In genomic region chr16:8943001-8943763, GRCh38 we compare ENCODE assay signal across 16 cellular contexts. TPM values are rescaled to one million over a fixed set of nuclear protein-coding genes. Genes with fewer than 3 reads are reported as not detected.
A peak's percentile ranks its signal among the peaks of the same experiment; 100 is the strongest.
DNase-seq lines count a peak whose midpoint lies in the region; ATAC-seq and TF ChIP-seq lines count a peak whose summit lies in the region.
"Had no signal": no experiment of that assay in that cellular context is flagged by ENCODE, and none has a peak within 500 bp of the region (broad histone marks: within the 10 kb centered on the region; RNA-seq: fewer than 3 reads in every experiment).

No MANE protein-coding gene starts in this region.

- no peak overlapping the region for H3K18ac ChIP-seq in mesendoderm (ENCODE audit: low read length)

- POLR2A ChIA-PET in MCF 10A (lab: Yijun Ruan, JAX): no interaction called here

- H3K27me3 Mint-ChIP-seq in T-helper 17 cell (no peaks in the 10 kb centered on the region), MCF 10A (ENCODE audit: insufficient read depth, unreplicated experiment) (no peaks in the 10 kb centered on the region)

- no peak overlapping the region for H2AK5ac ChIP-seq in mesendoderm (ENCODE audit: low read length)

- H4K8ac ChIP-seq in mesendoderm (ENCODE audit: low read depth, low read length): no peak overlapping the region

- H3K79me1 ChIP-seq in mesendoderm (ENCODE audit: low read length): peaks cover 19% of the 10 kb centered on the region

- H2BK15ac ChIP-seq in mesendoderm (replicated peaks; ENCODE audit: low read depth): no peak overlapping the region

- peak overlapping the region; percentile 53 to 90 (median 82) for H3K4me2 ChIP-seq in BLaER1 treated with 17β-estradiol and CSF1 and Interleukin-3, amounts not matched to agents 10 nM and 100 nM
- H3K4me2 ChIP-seq in DOHH2 (ENCODE audit: low read length): peak overlapping the region; percentile 100
- H3K4me2 ChIP-seq in mesendoderm (ENCODE audit: low read length): no peak overlapping the region

- H4K5ac ChIP-seq in mesendoderm (ENCODE audit: low read length): no peak overlapping the region

- H3K27me3 ChIP-seq in BLaER1 treated with 17β-estradiol and CSF1 and Interleukin-3, amounts not matched to agents 10 nM and 100 nM: no peaks in the 10 kb centered on the region
- H3K27me3 ChIP-seq in DOHH2 (ENCODE audit: control insufficient read depth, low read length) (no peaks in the 10 kb centered on the region), mesendoderm (ENCODE audit: insufficient read depth, low read length, poor library complexity) (no peaks in the 10 kb centered on the region)
- H3K27me3 ChIP-seq: suprapubic skin had no signal

- H3K27ac ChIP-seq in BLaER1 treated with 17β-estradiol and CSF1 and Interleukin-3, amounts not matched to agents 10 nM and 100 nM: no peak overlapping the region
- H3K27ac ChIP-seq in DOHH2 (ENCODE audit: low read depth, low read length): peak overlapping the region; percentile 99
- H3K27ac ChIP-seq in mesendoderm (ENCODE audit: low read depth, low read length): no peak overlapping the region
- H3K27ac ChIP-seq: left ventricle myocardium inferior, parathyroid adenoma, suprapubic skin had no signal

- H3K4me1 ChIP-seq in BLaER1 treated with 17β-estradiol and CSF1 and Interleukin-3, amounts not matched to agents 10 nM and 100 nM: peaks cover 64 to 88% (median 83%) of the 10 kb centered on the region in 10 experiments
- peaks cover 100% of the 10 kb centered on the region for H3K4me1 ChIP-seq in DOHH2 (ENCODE audit: control insufficient read depth, low read length)
- H3K4me1 ChIP-seq in mesendoderm (ENCODE audit: control insufficient read depth, low read depth, low read length): peaks cover 2% of the 10 kb centered on the region

- H3K4ac ChIP-seq in mesendoderm (ENCODE audit: low read depth, low read length): no peak overlapping the region

- H3K79me2 ChIP-seq in DOHH2 (ENCODE audit: control insufficient read depth, low read length) (peaks cover 100% of the 10 kb centered on the region), mesendoderm (ENCODE audit: control insufficient read depth, insufficient read depth, low read length) (peaks cover 96% of the 10 kb centered on the region)

- H3K4me3 Mint-ChIP-seq in T-helper 17 cell: peak overlapping the region; percentile 66
- no peak overlapping the region for H3K4me3 Mint-ChIP-seq in MCF 10A (ENCODE audit: unreplicated experiment)

- no peak for DNase-seq in T-helper 17 cell
- peak; percentile 25 for DNase-seq in mesendoderm
- DNase-seq in MCF 10A (ENCODE audit: unreplicated experiment): no peak
- no peak for DNase-seq in Right ventricle myocardium inferior (ENCODE audit: missing footprints)
- DNase-seq in G401 (ENCODE audit: low spot score): no peak
- DNase-seq: activated effector memory CD4-positive, alpha-beta T cell treated with Interleukin-2 at 50 U/mL for 16 hours; aorta; foreskin melanocyte; GOT3; left ventricle myocardium inferior; NCI-H2171; stimulated activated CD4-positive, alpha-beta T cell treated with anti-CD3 and anti-CD28 coated beads, Interleukin-2, amount 100 ng/mL, for 48 hours had no signal

- H2BK5ac ChIP-seq in mesendoderm (ENCODE audit: low read length): no peak overlapping the region

- no peak overlapping the region for H3K56ac ChIP-seq in mesendoderm (ENCODE audit: low read length)

- in situ Hi-C loops in G401 (cut with HindIII; ENCODE audit: low sequenced_read_pairs): no loop called here

- H3K4me1 Mint-ChIP-seq in T-helper 17 cell: peaks cover 82% of the 10 kb centered on the region
- H3K4me1 Mint-ChIP-seq in MCF 10A (ENCODE audit: insufficient read depth, unreplicated experiment): peaks cover 19% of the 10 kb centered on the region

- no peak overlapping the region for H3K9ac ChIP-seq in BLaER1 treated with 17β-estradiol and CSF1 and Interleukin-3, amounts not matched to agents 10 nM and 100 nM
- no peak overlapping the region for H3K9ac ChIP-seq in mesendoderm (ENCODE audit: low read length)
- H3K9ac ChIP-seq: parathyroid adenoma had no signal

- TF ChIP-seq CTCF in DOHH2 (IDR thresholded peaks at IDR 0.05; ENCODE audit: low read depth, low read length, poor library complexity, severe bottlenecking): no peak
- no peak for TF ChIP-seq CTCF in MCF 10A (IDR thresholded peaks at IDR 0.05; ENCODE audit: unreplicated experiment)

- ATAC-seq in T-helper 17 cell (no peak), Right ventricle myocardium inferior (no peak)

- intact Hi-C loops in MCF 10A (cut with micrococcal nuclease) (no loop called here), Right ventricle myocardium inferior (cut with DNase I) (no loop called here)

- H3K36me3 ChIP-seq in BLaER1 treated with 17β-estradiol and CSF1 and Interleukin-3, amounts not matched to agents 10 nM and 100 nM: peaks cover 0 to 17% (median 8%) of the 10 kb centered on the region in 11 experiments; a peak in 11 of 22 replicates
- H3K36me3 ChIP-seq in DOHH2 (ENCODE audit: control insufficient read depth, low read length): peaks cover 9% of the 10 kb centered on the region
- H3K36me3 ChIP-seq in mesendoderm (ENCODE audit: control insufficient read depth, insufficient read depth, low read length): no peaks in the 10 kb centered on the region
- H3K36me3 ChIP-seq: left ventricle myocardium inferior, suprapubic skin had no signal

- H3F3A ChIP-seq in DOHH2 (ENCODE audit: control insufficient read depth, insufficient read depth): peaks cover 44% of the 10 kb centered on the region

- WGBS in mesendoderm (ENCODE audit: extremely low coverage, insufficient coverage, low lambda C conversion rate): no CpG with 5 or more reads among the region's 14 CpGs

- no TSS peak for BruUV-seq in MCF 10A (replicated peaks; lab: Mats Ljungman, UMichigan)

- H3K9me2 ChIP-seq in DOHH2 (replicated peaks; ENCODE audit: control insufficient read depth, low read length): no peaks in the 10 kb centered on the region

- no peak overlapping the region for H3K4me3 ChIP-seq in BLaER1 treated with 17β-estradiol and CSF1 and Interleukin-3, amounts not matched to agents 10 nM and 100 nM
- peak overlapping the region; percentile 82 for H3K4me3 ChIP-seq in DOHH2 (ENCODE audit: low read length)
- no peak overlapping the region for H3K4me3 ChIP-seq in mesendoderm (ENCODE audit: low read length)
- H3K4me3 ChIP-seq: left ventricle myocardium inferior, suprapubic skin had no signal

- no peak overlapping the region for H3K23ac ChIP-seq in mesendoderm (ENCODE audit: low read length)

- H3K9me3 ChIP-seq in BLaER1 treated with 17β-estradiol and CSF1 and Interleukin-3, amounts not matched to agents 10 nM and 100 nM (replicated peaks in 1 of 11): no peaks in the 10 kb centered on the region
- H3K9me3 ChIP-seq in DOHH2 (ENCODE audit: control insufficient read depth, insufficient read depth, low read length) (no peaks in the 10 kb centered on the region), T-helper 17 cell (ENCODE audit: control insufficient read depth, low read length, poor library complexity, severe bottlenecking) (no peaks in the 10 kb centered on the region)
- H3K9me3 ChIP-seq: left ventricle myocardium inferior, suprapubic skin had no signal

- peaks cover 100% of the 10 kb centered on the region in 11 experiments for H4K20me1 ChIP-seq in BLaER1 treated with 17β-estradiol and CSF1 and Interleukin-3, amounts not matched to agents 10 nM and 100 nM
- H4K20me1 ChIP-seq in DOHH2 (ENCODE audit: control insufficient read depth, insufficient read depth, low read depth, low read length): peaks cover 82% of the 10 kb centered on the region

- CTCF ChIA-PET in MCF 10A (lab: Yijun Ruan, JAX): interaction anchor here (1.0 to 1.6 kb wide), 4 partner anchors 9 to 66 kb away, joined by 3 to 5 read pairs (median 4); no protein-coding TSS in a partner anchor

- no peaks in the 10 kb centered on the region for H3K9me3 Mint-ChIP-seq in MCF 10A (ENCODE audit: unreplicated experiment)

- H3K27ac Mint-ChIP-seq in T-helper 17 cell (peak overlapping the region; percentile 79), MCF 10A (ENCODE audit: low read depth, unreplicated experiment) (no peak overlapping the region)

- H2BK120ac ChIP-seq in mesendoderm (ENCODE audit: low read depth, low read length): no peak overlapping the region

- H3K36me3 Mint-ChIP-seq in T-helper 17 cell (ENCODE audit: low read depth) (no peaks in the 10 kb centered on the region), MCF 10A (ENCODE audit: insufficient read depth, unreplicated experiment) (no peaks in the 10 kb centered on the region)

RNA-seq across cellular contexts. Expression of gene USP7, which starts 20.5 kb away (rescaled TPM):
- total RNA-seq in T-helper 17 cell: 100 to 1,000 TPM; 259 to 282 TPM
- polyA plus RNA-seq in mesendoderm (2013, experiment 1 of 2): 105 TPM
- polyA plus RNA-seq in mesendoderm (2013, experiment 2 of 2): 105 TPM
- total RNA-seq in MCF 10A (2022): 81.2 and 108 TPM in 2 replicates
- total RNA-seq in Right ventricle myocardium inferior: 61.6 TPM
- 20.3 and 29.2 TPM in 2 replicates for total RNA-seq in G401 (2014; rRNA removed; shearing (Covaris generic))
